In genomic region chr14:54798465-54799124, GRCh38 we compare ENCODE assay signal across 23 cellular contexts.
"Had no signal": no experiment of that assay in that cellular context is flagged by ENCODE, and none has a peak within 500 bp of the region (broad histone marks: within the 10 kb centered on the region; RNA-seq: fewer than 3 reads in every experiment).

No MANE protein-coding gene starts in this region.

- H3K4me2 ChIP-seq: hepatocyte, smooth muscle cell had no signal

- H3K36me3 ChIP-seq: colonic mucosa, right atrium auricular region, vagina had no signal

- H3K4me1 ChIP-seq: colonic mucosa, right atrium auricular region, vagina had no signal

- H3K27ac ChIP-seq: colonic mucosa, hepatocyte, right atrium auricular region, vagina had no signal

- DNase-seq: activated CD4-positive, alpha-beta memory T cell treated with anti-CD3 and anti-CD28 coated beads, Interleukin-2, amount 10 ng/mL, durations not matched to agents 7 days and 5 days; activated CD4-positive, alpha-beta T cell treated with anti-CD3 and anti-CD28 coated beads, Interleukin-2, amount 10 ng/mL, durations not matched to agents 7 days and 5 days; activated CD4-positive, CD25-positive, alpha-beta regulatory T cell treated with anti-CD3 and anti-CD28 coated beads, Interleukin-2, amount 50 U/mL, for 72 hours; activated naive CD8-positive, alpha-beta T cell treated with anti-CD3 and anti-CD28 coated beads, Interleukin-2, amount 50 U/mL, for 24 hours; activated T-cell treated with anti-CD3 and anti-CD28 coated beads, Interleukin-2, amount 50 U/mL, for 48 hours; colonic mucosa; effector memory CD4-positive, alpha-beta T cell; glutamatergic neuron; left cardiac atrium; mammary epithelial cell; naive thymus-derived CD8-positive, alpha-beta T cell; occipital lobe; stimulated activated CD4-positive, alpha-beta T cell treated with anti-CD3 and anti-CD28 coated beads, Interleukin-1b, Interleukin-23, amount 100 ng/mL, for 48 hours; stimulated activated CD4-positive, alpha-beta T cell treated with anti-CD3 and anti-CD28 coated beads, Interleukin-4, amount 100 ng/mL, for 4 hours; stimulated activated CD8-positive, alpha-beta memory T cell treated with anti-CD3 and anti-CD28 coated beads, Interleukin-4, amount 100 ng/mL, for 48 hours; stimulated activated naive CD8-positive, alpha-beta T cell treated with anti-CD3 and anti-CD28 coated beads, Interleukin-15, amount 100 ng/mL, for 72 hours; substantia nigra; T-helper 9 cell had no signal

- ATAC-seq: activated naive CD8-positive, alpha-beta T cell treated with anti-CD3 and anti-CD28 coated beads, Interleukin-2, amount 50 U/mL, for 24 hours; left cardiac atrium; naive thymus-derived CD8-positive, alpha-beta T cell; stimulated activated memory B cell treated with anti-CD40 and anti-IgM and Interleukin-4, amounts not matched to agents 10 μg/mL and 1 μg/mL and 100 μg/mL, for 72 hours; stimulated activated naive CD8-positive, alpha-beta T cell treated with anti-CD3 and anti-CD28 coated beads, Interleukin-15, amount 100 ng/mL, for 72 hours had no signal

- H3K4me3 ChIP-seq: colonic mucosa, hepatocyte, right atrium auricular region, smooth muscle cell, vagina had no signal

- H3K79me2 ChIP-seq: hepatocyte had no signal

- H3K27me3 ChIP-seq: colonic mucosa, hepatocyte, right atrium auricular region, vagina had no signal

- H3K9me3 ChIP-seq: colonic mucosa, vagina had no signal
